Comparison of ENCODE assay signal across 10 cellular contexts in the genomic region with DNA sequence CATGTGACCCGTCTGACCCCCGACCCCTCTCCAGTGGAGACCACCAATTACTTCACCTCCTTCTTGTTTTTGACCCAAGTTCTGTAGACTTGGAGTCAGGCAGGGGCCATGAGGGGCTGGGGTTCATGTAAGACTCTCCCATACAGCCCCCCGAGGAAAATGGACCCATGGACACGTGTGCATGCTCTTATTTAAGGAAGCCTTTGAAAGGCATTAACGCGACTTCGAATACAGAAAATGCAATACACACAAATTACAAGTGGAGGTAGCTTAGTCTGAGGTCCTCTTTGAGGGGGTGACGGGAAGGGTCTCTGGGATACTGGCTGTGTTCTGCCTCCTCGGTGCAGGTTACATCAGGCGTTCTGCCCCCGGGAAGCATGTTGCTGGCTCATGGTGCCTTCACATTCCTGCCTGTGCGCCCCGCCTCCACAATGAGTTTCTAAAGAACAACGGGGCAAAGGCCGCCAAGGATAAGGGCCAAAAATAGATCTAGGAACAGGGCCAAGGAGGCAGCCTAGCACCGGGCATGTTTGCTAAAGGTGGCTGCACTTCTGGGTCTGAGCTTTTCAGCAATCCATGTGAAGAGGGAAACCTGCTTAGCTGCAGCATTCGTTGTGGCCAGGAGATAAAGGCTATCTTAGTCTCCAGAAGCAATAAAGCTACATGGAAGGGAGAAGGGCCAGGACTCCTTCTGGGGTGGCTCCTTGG. TPM values are rescaled to one million over a fixed set of nuclear protein-coding genes. Genes with fewer than 3 reads are reported as not detected.
DNase-seq lines count a peak whose midpoint lies in the region; ATAC-seq and TF ChIP-seq lines count a peak whose summit lies in the region.
"Had no signal": no experiment of that assay in that cellular context is flagged by ENCODE, and none has a peak within 500 bp of the region (broad histone marks: within the 10 kb centered on the region; RNA-seq: fewer than 3 reads in every experiment).

No MANE protein-coding gene starts in this region.

- H3K36me3 ChIP-seq in right lobe of liver, result no peaks in the 10 kb centered on the region
- H3K36me3 ChIP-seq in tibial nerve, result peaks cover 4 to 96% (median 8%) of the 10 kb centered on the region in 3 donors
- no peaks in the 10 kb centered on the region for H3K36me3 ChIP-seq in OCI-LY7 (ENCODE audit: insufficient read depth, low read length)

- peak; percentile 35 for DNase-seq in NCI-H2196 (lab: John Stamatoyannopoulos, UW; ENCODE audit: unreplicated experiment)
- peak; percentile 45 for DNase-seq in dermis blood vessel endothelial cell
- peak; percentile 82 to 92 (median 87) for DNase-seq in right lobe of liver
- DNase-seq in tibial nerve (ENCODE audit: low spot score in 2 of 2), result peak; percentile 30 to 33
- no peak for DNase-seq in NCI-H2171 (lab: John Stamatoyannopoulos, UW)
- no peak for DNase-seq in OCI-LY7 (ENCODE audit: low spot score)
- no peak for DNase-seq in globus pallidus (ENCODE audit: low spot score)
- DNase-seq in central memory CD4-positive, alpha-beta T cell, result no peak
- DNase-seq: activated CD4-positive, alpha-beta T cell treated with anti-CD3 and anti-CD28 coated beads, Interleukin-2, amount 10 ng/mL, durations not matched to agents 7 days and 5 days; H9 had no signal

- CTCF ChIA-PET in OCI-LY7 (lab: Charles Lee; ENCODE audit: unreplicated experiment), result no interaction called here

- no peak for TF ChIP-seq POLR2A in right lobe of liver (IDR thresholded peaks at IDR 0.05)
- no peak for TF ChIP-seq POLR2A in tibial nerve (IDR thresholded peaks at IDR 0.05)

- H3K9me3 ChIP-seq in right lobe of liver, result no peaks in the 10 kb centered on the region
- H3K9me3 ChIP-seq in tibial nerve, result no peaks in the 10 kb centered on the region
- H3K9me3 ChIP-seq in OCI-LY7 (ENCODE audit: low read length), result no peaks in the 10 kb centered on the region

- H3K4me1 ChIP-seq in right lobe of liver (peaks cover 0 to 21% (median 12%) of the 10 kb centered on the region in 4 donors), tibial nerve (peaks cover 0 to 42% (median 1%) of the 10 kb centered on the region in 4 donors), OCI-LY7 (ENCODE audit: insufficient read depth, low read length, poor library complexity, severe bottlenecking) (no peaks in the 10 kb centered on the region)

- peak in 1 of 2 donors; percentile 48 for TF ChIP-seq EP300 in tibial nerve (IDR thresholded peaks at IDR 0.05)

- TF ChIP-seq CTCF in right lobe of liver (IDR thresholded peaks at IDR 0.05) (no peak), tibial nerve (IDR thresholded peaks at IDR 0.05) (no peak), OCI-LY7 (conservative IDR thresholded peaks at IDR 0.05; ENCODE audit: low read length) (no peak)

- H3K27ac ChIP-seq in right lobe of liver, result peak overlapping the region; percentile 71 to 80 (median 79)
- H3K27ac ChIP-seq in tibial nerve, result peak overlapping the region; percentile 57 to 78 (median 69)
- H3K27ac ChIP-seq in OCI-LY7 (ENCODE audit: low read depth, low read length, poor library complexity, severe bottlenecking), result no peak overlapping the region

- H3K4me2 ChIP-seq in OCI-LY7 (ENCODE audit: low read length), result no peak overlapping the region

- H4K20me1 ChIP-seq in OCI-LY7 (ENCODE audit: insufficient read depth, low read length), result no peaks in the 10 kb centered on the region

- H3K79me2 ChIP-seq in OCI-LY7 (ENCODE audit: insufficient read depth, low read depth, low read length), result no peaks in the 10 kb centered on the region

- 24% methylated on average over 13 of the region's 17 CpGs for WGBS in right lobe of liver (ENCODE audit: insufficient coverage, low coverage, low lambda C conversion rate, missing lambda C conversion rate)
- 44 to 56% methylated on average over 17 of the region's 17 CpGs for WGBS in tibial nerve, 2 donors

- peak; percentile 75 to 84 (median 80) for ATAC-seq in right lobe of liver

- no peak overlapping the region for H2AFZ ChIP-seq in OCI-LY7 (ENCODE audit: low read length)

- peak overlapping the region in 1 of 3 donors; percentile 24 for H3K4me3 ChIP-seq in right lobe of liver
- no peak overlapping the region for H3K4me3 ChIP-seq in tibial nerve
- H3K4me3 ChIP-seq in OCI-LY7 (ENCODE audit: low read depth, low read length, poor library complexity, severe bottlenecking), result no peak overlapping the region

- H3K27me3 ChIP-seq in right lobe of liver (no peaks in the 10 kb centered on the region), tibial nerve (no peaks in the 10 kb centered on the region)

- H3K9me2 ChIP-seq in OCI-LY7 (ENCODE audit: insufficient read depth, low read length), result no peaks in the 10 kb centered on the region

- intact Hi-C loops in right lobe of liver (cut with DNase I), result loop anchor here in 1 of 2 donors (10.0 kb wide), 1 partner anchor 52 kb away; no protein-coding TSS in a partner anchor
- intact Hi-C loops in OCI-LY7 (cut with micrococcal nuclease; ENCODE audit: unreplicated experiment), result no loop called here

- POLR2A ChIA-PET in OCI-LY7 (lab: Charles Lee), result no interaction called here

- no TSS peak for BruUV-seq in OCI-LY7 (replicated peaks; lab: Mats Ljungman, UMichigan)

RNA-seq across cellular contexts. Expression of a gene that starts 54.5 kb away (rescaled TPM):
- 1.3 and 1.5 TPM in 2 replicates for total RNA-seq in dermis blood vessel endothelial cell
- total RNA-seq in right lobe of liver, result 10 to 100 TPM; 12.5 to 47.2 (median 36.3) TPM
- 10 to 100 TPM; 28.5 to 52.5 (median 30.2) TPM for total RNA-seq in tibial nerve
- total RNA-seq in OCI-LY7 (2014; rRNA removed; shearing (Covaris generic)), result not detected in 2 replicates
- total RNA-seq in OCI-LY7 (2022), result not detected in 2 replicates

Comparison
In these comparisons a context has a peak if more than half of its experiments do, and no peak if none do; other contexts are left out.
1. DNase-seq: peak in NCI-H2196 (single experiment), dermis blood vessel endothelial cell (single experiment), right lobe of liver (3 of 3) and tibial nerve (2 of 2); none in NCI-H2171 (single experiment), OCI-LY7 (single experiment), globus pallidus (single experiment) and central memory CD4-positive, alpha-beta T cell (single experiment).